In the genomic region with DNA sequence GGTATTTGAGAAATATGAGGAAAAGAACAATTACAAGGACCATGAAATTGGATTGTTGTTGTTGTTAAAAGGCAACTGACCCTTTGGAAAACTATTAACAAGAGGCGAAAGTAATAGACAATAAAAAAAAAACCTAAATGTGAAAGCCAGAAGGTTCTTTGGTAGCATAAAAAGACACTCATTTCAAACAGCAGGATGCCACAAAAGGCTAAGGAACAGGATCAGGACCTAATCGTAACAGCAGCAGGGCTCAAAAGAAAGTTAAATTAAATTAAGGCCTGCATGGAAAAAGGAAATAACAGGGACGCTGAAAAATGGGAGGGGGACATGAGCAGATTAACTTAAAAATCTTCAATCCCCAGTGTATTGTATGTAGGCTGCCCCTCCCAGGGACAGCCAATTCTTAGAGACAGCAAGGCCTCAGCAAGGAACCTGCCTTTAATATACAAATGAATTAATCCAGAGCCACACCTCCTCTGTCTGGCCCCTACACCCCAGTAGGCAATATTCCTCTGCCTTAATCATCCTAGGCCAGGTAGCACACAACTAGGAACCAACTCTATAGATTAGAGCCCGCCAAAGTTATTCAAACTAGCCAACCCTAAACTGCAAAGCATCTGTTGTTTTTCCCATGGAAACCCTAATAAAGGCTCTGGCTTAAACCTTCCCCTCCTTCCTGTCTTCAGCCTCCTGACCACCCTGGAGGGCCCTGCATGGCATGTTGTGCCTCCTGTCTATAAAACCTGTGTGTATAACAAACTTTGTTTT, we compare ENCODE assay signal across 16 cellular contexts.
"Had no signal": no experiment of that assay in that cellular context is flagged by ENCODE, and none has a peak within 500 bp of the region (broad histone marks: within the 10 kb centered on the region; RNA-seq: fewer than 3 reads in every experiment).

No MANE protein-coding gene starts in this region.

- FAIRE-seq: kidney, TTC549 had no signal

- H3K27me3 ChIP-seq: esophagus muscularis mucosa, ovary, thyroid gland, vagina had no signal

- H3K27ac ChIP-seq: esophagus muscularis mucosa, left ventricle myocardium inferior, ovary, thyroid gland, vagina had no signal

- H3K36me3 ChIP-seq: ovary, thyroid gland, vagina had no signal

- H3K4me3 ChIP-seq: esophagus muscularis mucosa, left ventricle myocardium inferior, ovary, thyroid gland, vagina had no signal

- H3K9me3 ChIP-seq: esophagus muscularis mucosa, ovary, thyroid gland had no signal

- DNase-seq: activated CD4-positive, alpha-beta T cell treated with anti-CD3 and anti-CD28 coated beads, Interleukin-2, amount 50 U/mL, for 4 hours; activated effector memory CD4-positive, alpha-beta T cell treated with anti-CD3 and anti-CD28 coated beads, Interleukin-2, amount 50 U/mL, for 16 hours; activated naive CD8-positive, alpha-beta T cell treated with anti-CD3 and anti-CD28 coated beads, Interleukin-2, amount 10 ng/mL, durations not matched to agents 7 days and 5 days; activated T-cell treated with anti-CD3 and anti-CD28 coated beads, Interleukin-2, amount 50 U/mL, for 1 hour; anterior cingulate cortex; dermis blood vessel endothelial cell; kidney; left ventricle myocardium inferior; mesenchymal stem cell; ovary; stimulated activated CD4-positive, alpha-beta T cell treated with anti-CD3 and anti-CD28 coated beads, Interleukin-4, amount 100 ng/mL, for 24 hours; T-helper 2 cell; thyroid gland had no signal
